15 cellular contexts compared by ENCODE assay signal in the genomic region with DNA sequence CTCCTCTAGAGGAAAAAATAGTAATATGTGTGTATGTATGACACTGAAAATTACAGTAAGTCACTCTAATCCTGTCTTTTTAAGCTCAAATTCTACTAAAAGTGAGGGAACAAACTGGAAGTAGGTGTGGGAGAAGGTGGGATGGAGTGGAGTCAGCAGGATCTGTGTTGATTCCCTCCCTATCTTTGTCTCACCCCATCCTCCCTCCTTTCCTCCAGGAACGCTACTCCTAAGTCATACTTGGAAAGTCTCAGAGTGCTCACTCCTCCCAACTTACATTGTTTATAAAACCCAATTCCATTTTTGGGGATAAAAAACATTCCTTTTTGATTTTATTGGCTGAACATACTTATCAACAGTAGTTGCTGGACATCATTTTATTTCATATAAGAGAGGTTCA. TPM values are rescaled to one million over a fixed set of nuclear protein-coding genes. Genes with fewer than 3 reads are reported as not detected.
DNase-seq lines count a peak whose midpoint lies in the region; ATAC-seq and TF ChIP-seq lines count a peak whose summit lies in the region.
"Had no signal": no experiment of that assay in that cellular context is flagged by ENCODE, and none has a peak within 500 bp of the region (broad histone marks: within the 10 kb centered on the region; RNA-seq: fewer than 3 reads in every experiment).

No MANE protein-coding gene starts in this region.

- H3K4me1 ChIP-seq in CD4-positive, CD25-positive, alpha-beta regulatory T cell (ENCODE audit: control insufficient read depth, insufficient read depth, low read length, poor library complexity, severe bottlenecking): no peaks in the 10 kb centered on the region
- H3K4me1 ChIP-seq in gastroesophageal sphincter (peaks cover 0 to 17% (median 0%) of the 10 kb centered on the region in 3 donors), thoracic aorta (ENCODE audit: control insufficient read depth in 1 of 2, low read depth in 2 of 2) (peaks cover 0 to 15% of the 10 kb centered on the region in 2 donors), Peyer's patch (no peaks in the 10 kb centered on the region)
- H3K4me1 ChIP-seq: BLaER1 treated with 17β-estradiol and CSF1 and Interleukin-3, amounts not matched to agents 10 nM and 100 nM; HAP-1 had no signal

- no peaks in the 10 kb centered on the region for H3K27me3 ChIP-seq in CD4-positive, CD25-positive, alpha-beta regulatory T cell (ENCODE audit: control insufficient read depth, insufficient read depth, low read length)
- H3K27me3 ChIP-seq in gastroesophageal sphincter (no peaks in the 10 kb centered on the region), thoracic aorta (replicated peaks; ENCODE audit: insufficient read depth) (no peaks in the 10 kb centered on the region), Peyer's patch (no peaks in the 10 kb centered on the region)
- H3K27me3 ChIP-seq: BLaER1 treated with 17β-estradiol and CSF1 and Interleukin-3, amounts not matched to agents 10 nM and 100 nM had no signal

- WGBS in gastroesophageal sphincter (ENCODE audit: low coverage in 1 of 2), 2 donors: 8 to 20% methylated on average over 1 of the region's 1 CpG

- H3K27ac ChIP-seq in CD4-positive, CD25-positive, alpha-beta regulatory T cell (ENCODE audit: insufficient read depth, low read length, poor library complexity, severe bottlenecking): no peak overlapping the region
- H3K27ac ChIP-seq in gastroesophageal sphincter (peak overlapping the region in 3 of 4 donors; percentile 12 to 37 (median 26)), thoracic aorta (peak overlapping the region; percentile 21 to 38), Peyer's patch (no peak overlapping the region)
- H3K27ac ChIP-seq: BLaER1 treated with 17β-estradiol and CSF1 and Interleukin-3, amounts not matched to agents 10 nM and 100 nM; GM23248 had no signal

- peak overlapping the region in 2 of 3 donors; percentile 35 to 60 for H3K27ac Mint-ChIP-seq in CD4-positive, CD25-positive, alpha-beta regulatory T cell
- peak overlapping the region; percentile 28 for H3K27ac Mint-ChIP-seq in activated T-helper 17 cell treated with anti-CD3 and anti-CD28 coated beads, Interleukin-2, amount 50 U/mL, for 72 hours
- H3K27ac Mint-ChIP-seq: B cell had no signal

- no peak for ATAC-seq in CD4-positive, CD25-positive, alpha-beta regulatory T cell (ENCODE audit: low read depth in 2 of 2)
- ATAC-seq in activated T-helper 17 cell treated with anti-CD3 and anti-CD28 coated beads, Interleukin-2, amount 50 U/mL, for 72 hours (replicated peaks): no peak
- ATAC-seq in gastroesophageal sphincter: no peak
- no peak for ATAC-seq in thoracic aorta (ENCODE audit: insufficient number of reproducible peaks, low FRiP score, low read depth)
- ATAC-seq: HepG2 had no signal

- no peak overlapping the region for H3K4me3 ChIP-seq in CD4-positive, CD25-positive, alpha-beta regulatory T cell (ENCODE audit: low read depth, low read length)
- H3K4me3 ChIP-seq in gastroesophageal sphincter: no peak overlapping the region
- no peak overlapping the region for H3K4me3 ChIP-seq in thoracic aorta
- H3K4me3 ChIP-seq in Peyer's patch: no peak overlapping the region
- H3K4me3 ChIP-seq: BLaER1 treated with 17β-estradiol and CSF1 and Interleukin-3, amounts not matched to agents 10 nM and 100 nM; GM23248; HAP-1 had no signal

- DNase-seq in CD4-positive, CD25-positive, alpha-beta regulatory T cell: no peak
- DNase-seq in thoracic aorta (ENCODE audit: low spot score) (no peak), Peyer's patch (no peak), DMS153 (lab: John Stamatoyannopoulos, UW) (no peak), NCI-H2227 (lab: John Stamatoyannopoulos, UW; ENCODE audit: unreplicated experiment) (no peak)
- DNase-seq: CD8-positive, alpha-beta memory T cell; COR-L47; DMS 273 treated with DMSO at 0.1 percent for 48 hours; GM23248 had no signal

- no peak overlapping the region for H3K4me3 Mint-ChIP-seq in CD4-positive, CD25-positive, alpha-beta regulatory T cell
- H3K4me3 Mint-ChIP-seq in activated T-helper 17 cell treated with anti-CD3 and anti-CD28 coated beads, Interleukin-2, amount 50 U/mL, for 72 hours: no peak overlapping the region
- H3K4me3 Mint-ChIP-seq: B cell; CD8-positive, alpha-beta memory T cell had no signal

- no peaks in the 10 kb centered on the region for H3K9me3 Mint-ChIP-seq in CD4-positive, CD25-positive, alpha-beta regulatory T cell
- H3K9me3 Mint-ChIP-seq in activated T-helper 17 cell treated with anti-CD3 and anti-CD28 coated beads, Interleukin-2, amount 50 U/mL, for 72 hours: no peaks in the 10 kb centered on the region
- H3K9me3 Mint-ChIP-seq: CD8-positive, alpha-beta memory T cell had no signal

- no peaks in the 10 kb centered on the region for H3K4me1 Mint-ChIP-seq in CD4-positive, CD25-positive, alpha-beta regulatory T cell
- H3K4me1 Mint-ChIP-seq in activated T-helper 17 cell treated with anti-CD3 and anti-CD28 coated beads, Interleukin-2, amount 50 U/mL, for 72 hours: no peaks in the 10 kb centered on the region
- H3K4me1 Mint-ChIP-seq: B cell; CD8-positive, alpha-beta memory T cell had no signal

- no peaks in the 10 kb centered on the region for H3K27me3 Mint-ChIP-seq in CD4-positive, CD25-positive, alpha-beta regulatory T cell
- no peaks in the 10 kb centered on the region for H3K27me3 Mint-ChIP-seq in activated T-helper 17 cell treated with anti-CD3 and anti-CD28 coated beads, Interleukin-2, amount 50 U/mL, for 72 hours
- H3K27me3 Mint-ChIP-seq: B cell; CD8-positive, alpha-beta memory T cell had no signal

- no peaks in the 10 kb centered on the region for H3K9me3 ChIP-seq in CD4-positive, CD25-positive, alpha-beta regulatory T cell (ENCODE audit: control insufficient read depth in 2 of 2, low read length in 2 of 2)
- H3K9me3 ChIP-seq in gastroesophageal sphincter (no peaks in the 10 kb centered on the region), thoracic aorta (no peaks in the 10 kb centered on the region), Peyer's patch (no peaks in the 10 kb centered on the region)
- H3K9me3 ChIP-seq: BLaER1 treated with 17β-estradiol and CSF1 and Interleukin-3, amounts not matched to agents 10 nM and 100 nM; HAP-1 had no signal

- peaks cover 29% of the 10 kb centered on the region for H3K36me3 Mint-ChIP-seq in CD4-positive, CD25-positive, alpha-beta regulatory T cell
- peaks cover 78% of the 10 kb centered on the region for H3K36me3 Mint-ChIP-seq in activated T-helper 17 cell treated with anti-CD3 and anti-CD28 coated beads, Interleukin-2, amount 50 U/mL, for 72 hours (ENCODE audit: low read depth)

- no peak for TF ChIP-seq EP300 in gastroesophageal sphincter (IDR thresholded peaks at IDR 0.05)

- TF ChIP-seq POLR2A in gastroesophageal sphincter (IDR thresholded peaks at IDR 0.05) (no peak), Peyer's patch (IDR thresholded peaks at IDR 0.05) (no peak)

- TF ChIP-seq CTCF in gastroesophageal sphincter (IDR thresholded peaks at IDR 0.05): no peak
- TF ChIP-seq CTCF in thoracic aorta (IDR thresholded peaks at IDR 0.05): no peak
- no peak for TF ChIP-seq CTCF in Peyer's patch (IDR thresholded peaks at IDR 0.05)

- peaks cover 54% of the 10 kb centered on the region for H3K36me3 ChIP-seq in CD4-positive, CD25-positive, alpha-beta regulatory T cell (ENCODE audit: control insufficient read depth, insufficient read depth, low read length)
- H3K36me3 ChIP-seq in gastroesophageal sphincter: peaks cover 0 to 98% of the 10 kb centered on the region in 2 donors
- peaks cover 21% of the 10 kb centered on the region for H3K36me3 ChIP-seq in thoracic aorta
- H3K36me3 ChIP-seq in Peyer's patch: peaks cover 0 to 89% (median 0%) of the 10 kb centered on the region in 3 donors

RNA-seq across cellular contexts. Expression of a gene that starts 14.9 kb away (rescaled TPM):
- 33.1 TPM for total RNA-seq in CD4-positive, CD25-positive, alpha-beta regulatory T cell
- polyA plus RNA-seq in CD4-positive, CD25-positive, alpha-beta regulatory T cell: 10 to 100 TPM; 12.2 to 20.9 (median 15.5) TPM
- total RNA-seq in activated T-helper 17 cell treated with anti-CD3 and anti-CD28 coated beads, Interleukin-2, amount 50 U/mL, for 72 hours: 10 to 100 TPM; 42.1 to 52.1 TPM
- total RNA-seq in gastroesophageal sphincter: 10 to 100 TPM; 20.5 to 30.2 (median 26.7) TPM
- 10 to 100 TPM; 25.0 to 45.6 TPM for total RNA-seq in thoracic aorta
- total RNA-seq in Peyer's patch: 10 to 100 TPM; 15.4 to 40.4 (median 25.5) TPM

RNA-seq across cellular contexts. Expression of a gene that starts 35.5 kb away (rescaled TPM):
- total RNA-seq in CD4-positive, CD25-positive, alpha-beta regulatory T cell: 17.1 TPM
- polyA plus RNA-seq in CD4-positive, CD25-positive, alpha-beta regulatory T cell: 10 to 100 TPM; 10.5 to 20.0 (median 16.2) TPM
- 10 to 100 TPM; 26.4 to 31.6 TPM for total RNA-seq in activated T-helper 17 cell treated with anti-CD3 and anti-CD28 coated beads, Interleukin-2, amount 50 U/mL, for 72 hours
- total RNA-seq in gastroesophageal sphincter (10 to 100 TPM; 14.1 to 21.8 (median 18.1) TPM), thoracic aorta (10 to 100 TPM; 25.0 to 27.7 TPM), Peyer's patch (10 to 100 TPM; 16.5 to 41.0 (median 20.9) TPM)

Comparison
In these comparisons a context has a peak if more than half of its experiments do, and no peak if none do; other contexts are left out.
1. H3K27ac ChIP-seq: peak in gastroesophageal sphincter (3 of 4) and thoracic aorta (2 of 2); none in CD4-positive, CD25-positive, alpha-beta regulatory T cell (single experiment) and Peyer's patch (0 of 4).